In the genomic region with DNA sequence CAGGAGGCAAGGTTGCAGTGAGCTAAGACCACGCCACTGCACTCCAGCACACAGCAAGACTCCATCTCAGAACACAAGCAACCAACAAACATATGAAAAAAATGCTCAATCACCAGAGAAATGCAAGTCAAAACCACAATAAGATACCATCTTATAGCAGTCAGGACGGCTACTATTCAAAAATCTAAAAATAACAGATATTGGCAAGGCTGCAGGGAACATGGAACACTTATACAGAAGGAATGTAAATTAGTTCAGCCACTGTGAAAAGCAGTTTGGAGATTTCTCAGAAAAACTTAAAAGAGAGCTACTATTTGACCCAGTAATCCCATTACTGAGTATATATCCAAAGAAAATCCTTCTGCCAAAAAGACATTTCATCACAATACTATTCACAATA, we compare ENCODE assay signal across 34 cellular contexts. TPM values are rescaled to one million over a fixed set of nuclear protein-coding genes. Genes with fewer than 3 reads are reported as not detected.
DNase-seq lines count a peak whose midpoint lies in the region; ATAC-seq and TF ChIP-seq lines count a peak whose summit lies in the region.
"Had no signal": no experiment of that assay in that cellular context is flagged by ENCODE, and none has a peak within 500 bp of the region (broad histone marks: within the 10 kb centered on the region; RNA-seq: fewer than 3 reads in every experiment).

No MANE protein-coding gene starts in this region.

- ATAC-seq in natural killer cell (no peak), GM19397 (IDR thresholded peaks at IDR 0.05; ENCODE audit: unreplicated experiment) (no peak)
- ATAC-seq: activated CD4-positive, alpha-beta T cell treated with anti-CD3 and anti-CD28 coated beads for 36 hours; activated CD8-positive, alpha-beta T cell treated with anti-CD3 and anti-CD28 coated beads for 36 hours; left cardiac atrium; naive thymus-derived CD8-positive, alpha-beta T cell; Panc1; psoas muscle had no signal

- intact Hi-C loops in natural killer cell (cut with micrococcal nuclease), result no loop called here

- H3K36me3 Mint-ChIP-seq in natural killer cell, result no peaks in the 10 kb centered on the region
- H3K36me3 Mint-ChIP-seq: activated naive CD8-positive, alpha-beta T cell; naive thymus-derived CD8-positive, alpha-beta T cell had no signal

- no peak overlapping the region for H3K4me3 ChIP-seq in choroid plexus epithelial cell (ENCODE audit: low read depth, low read length)
- no peak overlapping the region for H3K4me3 ChIP-seq in retinal pigment epithelial cell (ENCODE audit: low read length)
- H3K4me3 ChIP-seq: ascending aorta, dorsolateral prefrontal cortex, esophagus muscularis mucosa, lung, psoas muscle, sigmoid colon, stomach, tibial artery had no signal

- TF ChIP-seq CTCF in choroid plexus epithelial cell (conservative IDR thresholded peaks at IDR 0.05; ENCODE audit: low read depth, low read length) (no peak), retinal pigment epithelial cell (conservative IDR thresholded peaks at IDR 0.05; ENCODE audit: low read depth, low read length) (no peak), natural killer cell (IDR thresholded peaks at IDR 0.05) (no peak)

- peaks cover 10 to 50% of the 10 kb centered on the region in 2 donors for H3K27me3 Mint-ChIP-seq in natural killer cell (ENCODE audit: low read depth in 2 of 2)

- H3K4me3 Mint-ChIP-seq in natural killer cell, result no peak overlapping the region
- H3K4me3 Mint-ChIP-seq: activated CD4-positive, alpha-beta T cell treated with anti-CD3 and anti-CD28 coated beads for 36 hours; activated CD8-positive, alpha-beta T cell treated with anti-CD3 and anti-CD28 coated beads for 36 hours; activated naive CD8-positive, alpha-beta T cell; naive thymus-derived CD8-positive, alpha-beta T cell; T-helper 2 cell treated with Interferon-gamma antibody and Interleukin-4, amounts not matched to agents 5 μg/mL and 100 μg/mL, for 36 hours had no signal

- H3K9me3 Mint-ChIP-seq in natural killer cell, result no peaks in the 10 kb centered on the region
- H3K9me3 Mint-ChIP-seq: activated CD8-positive, alpha-beta T cell treated with anti-CD3 and anti-CD28 coated beads for 36 hours; T-helper 2 cell treated with Interferon-gamma antibody and Interleukin-4, amounts not matched to agents 5 μg/mL and 100 μg/mL, for 36 hours had no signal

- no peak overlapping the region for H3K27ac Mint-ChIP-seq in natural killer cell
- H3K27ac Mint-ChIP-seq: activated CD4-positive, alpha-beta T cell treated with anti-CD3 and anti-CD28 coated beads for 36 hours; activated CD8-positive, alpha-beta T cell treated with anti-CD3 and anti-CD28 coated beads for 36 hours; activated naive CD8-positive, alpha-beta T cell; naive thymus-derived CD8-positive, alpha-beta T cell; T-helper 2 cell treated with Interferon-gamma antibody and Interleukin-4, amounts not matched to agents 5 μg/mL and 100 μg/mL, for 36 hours had no signal

- H3K4me1 Mint-ChIP-seq in natural killer cell, result no peaks in the 10 kb centered on the region
- H3K4me1 Mint-ChIP-seq: activated CD4-positive, alpha-beta T cell treated with anti-CD3 and anti-CD28 coated beads for 36 hours; naive thymus-derived CD8-positive, alpha-beta T cell had no signal

- peak; percentile 79 for DNase-seq in EH (ENCODE audit: low read depth)
- DNase-seq in OCI-M1 (lab: John Stamatoyannopoulos, UW), result peak; percentile 49
- DNase-seq in choroid plexus epithelial cell (ENCODE audit: low read depth), result peak; percentile 10
- DNase-seq in retinal pigment epithelial cell (ENCODE audit: low read depth), result peak; percentile 78
- no peak for DNase-seq in NCI-H2107 (lab: John Stamatoyannopoulos, UW)
- no peak for DNase-seq in natural killer cell
- DNase-seq: activated CD4-positive, alpha-beta T cell treated with anti-CD3 and anti-CD28 coated beads for 36 hours; activated CD8-positive, alpha-beta T cell treated with anti-CD3 and anti-CD28 coated beads for 36 hours; activated effector memory CD4-positive, alpha-beta T cell treated with anti-CD3 and anti-CD28 coated beads, Interleukin-2, amount 50 U/mL, for 16 hours; Calu3; DND-41; dorsolateral prefrontal cortex; HCEC 1CT; hypothalamus; Karpas-422; left cardiac atrium; naive thymus-derived CD8-positive, alpha-beta T cell; NCI-H1417 treated with DMSO at 0.1 percent for 48 hours; NCI-H2081; NCI-H226; occipital lobe; psoas muscle; SHP77 treated with DMSO at 0.1 percent for 48 hours; sigmoid colon; stimulated activated CD4-positive, alpha-beta T cell treated with anti-CD3 and anti-CD28 coated beads, Interleukin-4, amount 100 ng/mL, for 1 hour; stomach; tibial artery had no signal

RNA-seq across cellular contexts. Expression of a gene that starts 27.6 kb away (rescaled TPM):
- total RNA-seq in natural killer cell, result 10 to 100 TPM; 14.2 to 19.7 (median 19.2) TPM

Comparison
In these comparisons a context has a peak if more than half of its experiments do, and no peak if none do; other contexts are left out.
1. DNase-seq: peak in EH (single experiment), OCI-M1 (single experiment), choroid plexus epithelial cell (single experiment) and retinal pigment epithelial cell (single experiment); none in NCI-H2107 (single experiment) and natural killer cell (single experiment).